ENCODE assay signal across 1 cellular context in the genomic region with DNA sequence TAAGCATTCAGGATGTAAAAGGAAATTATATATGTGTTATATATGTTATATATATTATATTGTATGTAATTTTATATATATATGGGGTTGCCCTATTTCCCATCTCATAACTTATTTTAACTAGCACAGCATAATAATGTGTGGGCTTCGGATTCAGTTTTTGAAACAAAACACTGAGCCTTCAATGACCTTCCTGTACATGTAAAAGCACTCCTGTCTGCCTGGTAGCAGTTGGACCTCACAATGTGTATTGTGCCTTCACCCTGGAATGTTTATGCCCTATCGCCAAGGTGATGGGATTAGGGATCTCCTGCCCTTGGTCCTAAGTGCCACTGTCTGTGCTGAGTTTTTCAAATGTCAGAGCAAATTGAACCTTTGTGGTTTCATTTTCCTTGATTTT.
TF ChIP-seq lines count a peak whose summit lies in the region.

No MANE protein-coding gene starts in this region.

TF ChIP-seq in GM23338, 12 proteins besides CTCF, POLR2A, EP300 and RAD21 (continued from another document):
- TF ChIP-seq ZNF462 (CRISPR knock-in tag; IDR thresholded peaks at IDR 0.05) (no peak), ZNF114 (CRISPR knock-in tag; IDR thresholded peaks at IDR 0.05) (no peak)
